Comparison of ENCODE assay signal across 7 cellular contexts in genomic region chr20:63942250-63943006, GRCh38. TPM values are rescaled to one million over a fixed set of nuclear protein-coding genes. Genes with fewer than 3 reads are reported as not detected.
DNase-seq lines count a peak whose midpoint lies in the region; ATAC-seq and TF ChIP-seq lines count a peak whose summit lies in the region.

No MANE protein-coding gene starts in this region.

- H3K79me2 ChIP-seq in OCI-LY7 (ENCODE audit: insufficient read depth, low read depth, low read length): no peaks in the 10 kb centered on the region

- intact Hi-C loops in OCI-LY7 (cut with micrococcal nuclease; ENCODE audit: unreplicated experiment): no loop called here
- intact Hi-C loops in breast epithelium (cut with DNase I; ENCODE audit: low total_unique reads): no loop called here

- peaks cover 39% of the 10 kb centered on the region for H3K79me1 ChIP-seq in mesenchymal stem cell (replicated peaks; ENCODE audit: low read length, poor library complexity, severe bottlenecking)

- H3K9me3 Mint-ChIP-seq in progenitor cell of endocrine pancreas (ENCODE audit: low read depth): no peaks in the 10 kb centered on the region

- no peak overlapping the region for H2BK12ac ChIP-seq in mesenchymal stem cell (ENCODE audit: low read length in 2 of 2)

- H3K4me3 ChIP-seq in OCI-LY7 (ENCODE audit: low read depth, low read length, poor library complexity, severe bottlenecking) (no peak overlapping the region), breast epithelium (peak overlapping the region in 2 of 3 donors; percentile 9 to 44), mesenchymal stem cell (ENCODE audit: insufficient read depth in 1 of 2, low read depth in 1 of 2, low read length in 2 of 2) (no peak overlapping the region)

- no peak overlapping the region for H3K9ac ChIP-seq in mesenchymal stem cell (ENCODE audit: low read length)

- H3K4me2 ChIP-seq in OCI-LY7 (ENCODE audit: low read length) (peak overlapping the region; percentile 28; the same call in 1 of the 2 replicates), mesenchymal stem cell (ENCODE audit: low read length, poor library complexity, severe bottlenecking) (no peak overlapping the region)

- no peak overlapping the region for H2AK5ac ChIP-seq in mesenchymal stem cell (ENCODE audit: low read length, severe bottlenecking)

- no peaks in the 10 kb centered on the region for H4K20me1 ChIP-seq in OCI-LY7 (ENCODE audit: insufficient read depth, low read length)

- no peaks in the 10 kb centered on the region for H3K27me3 ChIP-seq in breast epithelium
- H3K27me3 ChIP-seq in mesenchymal stem cell (ENCODE audit: control insufficient read depth in 1 of 2, insufficient read depth in 1 of 2, low read length in 2 of 2): no peaks in the 10 kb centered on the region

- H3K27me3 Mint-ChIP-seq in progenitor cell of endocrine pancreas: no peaks in the 10 kb centered on the region

- WGBS in mesenchymal stem cell: 73% methylated on average over 28 of the region's 30 CpGs

- H2BK120ac ChIP-seq in mesenchymal stem cell (ENCODE audit: low read depth, low read length): no peak overlapping the region

- H3K23ac ChIP-seq in mesenchymal stem cell (ENCODE audit: low read length in 2 of 2): no peak overlapping the region

- H3K4ac ChIP-seq in mesenchymal stem cell (ENCODE audit: low read depth in 1 of 2, low read length in 2 of 2): no peak overlapping the region

- H3K9me3 ChIP-seq in OCI-LY7 (ENCODE audit: low read length): no peaks in the 10 kb centered on the region
- no peaks in the 10 kb centered on the region for H3K9me3 ChIP-seq in breast epithelium
- H3K9me3 ChIP-seq in mesenchymal stem cell (ENCODE audit: control insufficient read depth, low read length): no peaks in the 10 kb centered on the region

- no peak overlapping the region for H2BK5ac ChIP-seq in mesenchymal stem cell (ENCODE audit: low read depth, low read length, poor library complexity, severe bottlenecking)

- TF ChIP-seq CTCF in GM13976 (IDR thresholded peaks at IDR 0.05; ENCODE audit: borderline replicate concordance, control extremely low read depth, extremely low read depth, insufficient read depth, missing control alignments) (no peak), OCI-LY7 (conservative IDR thresholded peaks at IDR 0.05; ENCODE audit: low read length) (no peak), breast epithelium (IDR thresholded peaks at IDR 0.05) (no peak), progenitor cell of endocrine pancreas (IDR thresholded peaks at IDR 0.05; ENCODE audit: unreplicated experiment) (no peak)

- POLR2A ChIA-PET in OCI-LY7 (lab: Charles Lee): no interaction called here

- no peaks in the 10 kb centered on the region for H3K9me2 ChIP-seq in OCI-LY7 (ENCODE audit: insufficient read depth, low read length)

- H3K27ac ChIP-seq in OCI-LY7 (ENCODE audit: low read depth, low read length, poor library complexity, severe bottlenecking): peak overlapping the region; percentile 20
- peak overlapping the region; percentile 81 to 88 for H3K27ac ChIP-seq in breast epithelium
- no peak overlapping the region for H3K27ac ChIP-seq in mesenchymal stem cell (ENCODE audit: low read length, poor library complexity, severe bottlenecking)

- H3K36me3 Mint-ChIP-seq in progenitor cell of endocrine pancreas (ENCODE audit: insufficient read depth): peaks cover 10% of the 10 kb centered on the region

- TF ChIP-seq POLR2A in breast epithelium (IDR thresholded peaks at IDR 0.05): no peak

- peak overlapping the region; percentile 19 for H4K8ac ChIP-seq in mesenchymal stem cell (ENCODE audit: low read length)

- CTCF ChIA-PET in OCI-LY7 (lab: Charles Lee; ENCODE audit: unreplicated experiment): no interaction called here

- H3K36me3 ChIP-seq in OCI-LY7 (ENCODE audit: insufficient read depth, low read length): peaks cover 65% of the 10 kb centered on the region
- H3K36me3 ChIP-seq in breast epithelium: peaks cover 10% of the 10 kb centered on the region
- peaks cover 65 to 94% of the 10 kb centered on the region in 2 experiments for H3K36me3 ChIP-seq in mesenchymal stem cell (ENCODE audit: control insufficient read depth in 1 of 2, insufficient read depth in 2 of 2, low read depth in 1 of 2, low read length in 2 of 2)

- BruUV-seq in OCI-LY7 (replicated peaks; lab: Mats Ljungman, UMichigan): no TSS peak

- H3K4me1 Mint-ChIP-seq in progenitor cell of endocrine pancreas (ENCODE audit: low read depth): no peaks in the 10 kb centered on the region

- H2AFZ ChIP-seq in OCI-LY7 (ENCODE audit: low read length): no peak overlapping the region
- no peak overlapping the region for H2AFZ ChIP-seq in mesenchymal stem cell (ENCODE audit: low read depth, low read length)

- H3K27ac Mint-ChIP-seq in progenitor cell of endocrine pancreas: no peak overlapping the region

- H3K4me1 ChIP-seq in OCI-LY7 (ENCODE audit: insufficient read depth, low read length, poor library complexity, severe bottlenecking) (peaks cover 14% of the 10 kb centered on the region), breast epithelium (peaks cover 4 to 7% of the 10 kb centered on the region in 2 donors), mesenchymal stem cell (ENCODE audit: control insufficient read depth, insufficient read depth, low read depth, low read length) (peaks cover 9% of the 10 kb centered on the region)

- no peak overlapping the region for H3K14ac ChIP-seq in mesenchymal stem cell (ENCODE audit: low read length in 2 of 2)

- H3K18ac ChIP-seq in mesenchymal stem cell (ENCODE audit: low read depth in 1 of 2, low read length in 2 of 2): no peak overlapping the region

- H3K4me3 Mint-ChIP-seq in progenitor cell of endocrine pancreas (ENCODE audit: low read depth): no peak overlapping the region

- H4K91ac ChIP-seq in mesenchymal stem cell (ENCODE audit: low read length): no peak overlapping the region

- no peak for ATAC-seq in GM18861 (IDR thresholded peaks at IDR 0.05; ENCODE audit: unreplicated experiment)

- no peak overlapping the region for H2BK15ac ChIP-seq in mesenchymal stem cell (ENCODE audit: low read depth, poor library complexity, severe bottlenecking)

- DNase-seq in GM13976 (ENCODE audit: low spot score) (peak; percentile 72), OCI-LY7 (ENCODE audit: low spot score) (peak; percentile 82), breast epithelium (ENCODE audit: low spot score in 2 of 2) (no peak), mesenchymal stem cell (no peak), progenitor cell of endocrine pancreas (ENCODE audit: low spot score, unreplicated experiment) (no peak), NCI-H2107 (lab: John Stamatoyannopoulos, UW) (no peak)

- in situ Hi-C loops in GM13976 (cut with MboI; ENCODE audit: low sequenced_read_pairs, unreplicated experiment): no loop called here

RNA-seq across cellular contexts. Expression of gene UCKL1, which starts 13.8 kb away (rescaled TPM):
- total RNA-seq in OCI-LY7 (2014; rRNA removed; shearing (Covaris generic)): 19.8 and 25.6 TPM in 2 replicates
- total RNA-seq in OCI-LY7 (2022) (42.6 and 43.0 TPM in 2 replicates), breast epithelium (10 to 100 TPM; 24.2 to 44.9 (median 36.3) TPM), progenitor cell of endocrine pancreas (78.9 and 79.2 TPM in 2 replicates)
- polyA plus RNA-seq in mesenchymal stem cell (2013, experiment 1 of 2): 21.1 TPM
- 20.1 TPM for polyA plus RNA-seq in mesenchymal stem cell (2013, experiment 2 of 2)

RNA-seq across cellular contexts. Expression of gene ZNF512B, which starts 27.3 kb away (rescaled TPM):
- 5.6 and 7.2 TPM in 2 replicates for total RNA-seq in OCI-LY7 (2014; rRNA removed; shearing (Covaris generic))
- total RNA-seq in OCI-LY7 (2022): 13.6 and 14.3 TPM in 2 replicates
- total RNA-seq in breast epithelium: 10 to 100 TPM in 1 of 3 donors, 1 to 10 TPM in 2; 5.8 to 12.7 (median 9.2) TPM
- polyA plus RNA-seq in mesenchymal stem cell (2013, experiment 1 of 2): 12.2 TPM
- 11.7 TPM for polyA plus RNA-seq in mesenchymal stem cell (2013, experiment 2 of 2)
- total RNA-seq in progenitor cell of endocrine pancreas: 49.4 and 50.5 TPM in 2 replicates

RNA-seq across cellular contexts. Expression of gene SAMD10, which starts 37.0 kb away (rescaled TPM):
- 3.1 and 12.0 TPM in 2 replicates for total RNA-seq in OCI-LY7 (2014; rRNA removed; shearing (Covaris generic))
- 11.9 and 13.3 TPM in 2 replicates for total RNA-seq in OCI-LY7 (2022)
- 1 to 10 TPM in 2 of 3 donors, under 1 TPM in 1; 0.96 to 3.3 (median 2.8) TPM for total RNA-seq in breast epithelium
- polyA plus RNA-seq in mesenchymal stem cell (2013, experiment 1 of 2): 2.8 TPM
- 2.2 TPM for polyA plus RNA-seq in mesenchymal stem cell (2013, experiment 2 of 2)
- total RNA-seq in progenitor cell of endocrine pancreas: 12.8 and 14.0 TPM in 2 replicates

RNA-seq across cellular contexts. Expression of gene PRPF6, which starts 38.5 kb away (rescaled TPM):
- 45.1 and 61.5 TPM in 2 replicates for total RNA-seq in OCI-LY7 (2014; rRNA removed; shearing (Covaris generic))
- 70.4 and 73.7 TPM in 2 replicates for total RNA-seq in OCI-LY7 (2022)
- total RNA-seq in breast epithelium: 10 to 100 TPM; 53.9 to 67.5 (median 59.6) TPM
- 31.5 TPM for polyA plus RNA-seq in mesenchymal stem cell (2013, experiment 1 of 2)
- polyA plus RNA-seq in mesenchymal stem cell (2013, experiment 2 of 2): 30.9 TPM
- 74.7 and 76.4 TPM in 2 replicates for total RNA-seq in progenitor cell of endocrine pancreas

RNA-seq across cellular contexts. Expression of gene DNAJC5, which starts 47.5 kb away (rescaled TPM):
- total RNA-seq in OCI-LY7 (2014; rRNA removed; shearing (Covaris generic)): 23.5 and 27.7 TPM in 2 replicates
- total RNA-seq in OCI-LY7 (2022) (24.1 and 27.5 TPM in 2 replicates), breast epithelium (10 to 100 TPM; 31.1 to 37.9 (median 37.0) TPM), progenitor cell of endocrine pancreas (41.8 and 42.3 TPM in 2 replicates)
- 25.4 TPM for polyA plus RNA-seq in mesenchymal stem cell (2013, experiment 1 of 2)
- polyA plus RNA-seq in mesenchymal stem cell (2013, experiment 2 of 2): 25.9 TPM

Comparison
In these comparisons a context has a peak if more than half of its experiments do, and no peak if none do; other contexts are left out.
1. DNase-seq: peak in GM13976 (single experiment) and OCI-LY7 (single experiment); none in breast epithelium (0 of 2), mesenchymal stem cell (single experiment), progenitor cell of endocrine pancreas (single experiment) and NCI-H2107 (single experiment).
2. H3K4me3 ChIP-seq: peak in breast epithelium (2 of 3); none in OCI-LY7 (single experiment) and mesenchymal stem cell (0 of 2).